ENCODE assay signal across 2 cellular contexts in the genomic region with DNA sequence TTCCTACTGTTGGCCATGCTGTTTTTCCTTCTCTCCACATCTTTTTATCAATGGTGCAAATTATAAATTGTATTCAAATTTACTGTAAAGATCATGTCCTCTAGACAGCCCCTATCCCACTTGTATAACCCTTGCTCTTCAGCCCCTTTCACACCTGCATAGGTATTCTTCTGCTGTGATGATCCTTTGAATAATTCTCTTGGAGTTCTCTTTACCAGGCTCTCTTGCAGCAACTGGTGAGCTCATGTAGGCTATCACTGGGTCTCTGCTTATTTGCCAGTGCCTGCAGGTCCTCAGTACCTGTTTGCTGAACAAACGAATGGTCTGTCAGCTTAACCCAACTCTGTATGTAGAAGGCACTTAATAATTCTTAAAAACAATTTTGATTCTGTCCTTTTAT.
TF ChIP-seq lines count a peak whose summit lies in the region.

No MANE protein-coding gene starts in this region.

TF ChIP-seq in SK-N-SH treated with all-trans-retinoic acid at 6 μM for 48 hours, 23 proteins besides CTCF, POLR2A, EP300 and RAD21 (continued from another document):
- TF ChIP-seq, protein P1, sequence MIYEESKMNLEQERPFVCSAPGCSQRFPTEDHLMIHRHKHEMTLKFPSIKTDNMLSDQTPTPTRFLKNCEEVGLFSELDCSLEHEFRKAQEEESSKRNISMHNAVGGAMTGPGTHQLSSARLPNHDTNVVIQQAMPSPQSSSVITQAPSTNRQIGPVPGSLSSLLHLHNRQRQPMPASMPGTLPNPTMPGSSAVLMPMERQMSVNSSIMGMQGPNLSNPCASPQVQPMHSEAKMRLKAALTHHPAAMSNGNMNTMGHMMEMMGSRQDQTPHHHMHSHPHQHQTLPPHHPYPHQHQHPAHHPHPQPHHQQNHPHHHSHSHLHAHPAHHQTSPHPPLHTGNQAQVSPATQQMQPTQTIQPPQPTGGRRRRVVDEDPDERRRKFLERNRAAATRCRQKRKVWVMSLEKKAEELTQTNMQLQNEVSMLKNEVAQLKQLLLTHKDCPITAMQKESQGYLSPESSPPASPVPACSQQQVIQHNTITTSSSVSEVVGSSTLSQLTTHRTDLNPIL (CRISPR knock-in tag; IDR thresholded peaks at IDR 0.05; ENCODE audit: low read depth), result no peak
- TF ChIP-seq ZNF8 (CRISPR knock-in tag; IDR thresholded peaks at IDR 0.05) (no peak), ZC3H10 (CRISPR knock-in tag; IDR thresholded peaks at IDR 0.05) (no peak), ZFP30 (CRISPR knock-in tag; IDR thresholded peaks at IDR 0.05) (no peak), GLIS3 (CRISPR knock-in tag; IDR thresholded peaks at IDR 0.05) (no peak), OSR1 (CRISPR knock-in tag; IDR thresholded peaks at IDR 0.05) (no peak), PPARA (CRISPR knock-in tag; IDR thresholded peaks at IDR 0.05; ENCODE audit: borderline replicate concordance) (no peak), SNAI2 (CRISPR knock-in tag; IDR thresholded peaks at IDR 0.05) (no peak), ISL1 (CRISPR knock-in tag; IDR thresholded peaks at IDR 0.05) (no peak)
- TF ChIP-seq, protein P2, sequence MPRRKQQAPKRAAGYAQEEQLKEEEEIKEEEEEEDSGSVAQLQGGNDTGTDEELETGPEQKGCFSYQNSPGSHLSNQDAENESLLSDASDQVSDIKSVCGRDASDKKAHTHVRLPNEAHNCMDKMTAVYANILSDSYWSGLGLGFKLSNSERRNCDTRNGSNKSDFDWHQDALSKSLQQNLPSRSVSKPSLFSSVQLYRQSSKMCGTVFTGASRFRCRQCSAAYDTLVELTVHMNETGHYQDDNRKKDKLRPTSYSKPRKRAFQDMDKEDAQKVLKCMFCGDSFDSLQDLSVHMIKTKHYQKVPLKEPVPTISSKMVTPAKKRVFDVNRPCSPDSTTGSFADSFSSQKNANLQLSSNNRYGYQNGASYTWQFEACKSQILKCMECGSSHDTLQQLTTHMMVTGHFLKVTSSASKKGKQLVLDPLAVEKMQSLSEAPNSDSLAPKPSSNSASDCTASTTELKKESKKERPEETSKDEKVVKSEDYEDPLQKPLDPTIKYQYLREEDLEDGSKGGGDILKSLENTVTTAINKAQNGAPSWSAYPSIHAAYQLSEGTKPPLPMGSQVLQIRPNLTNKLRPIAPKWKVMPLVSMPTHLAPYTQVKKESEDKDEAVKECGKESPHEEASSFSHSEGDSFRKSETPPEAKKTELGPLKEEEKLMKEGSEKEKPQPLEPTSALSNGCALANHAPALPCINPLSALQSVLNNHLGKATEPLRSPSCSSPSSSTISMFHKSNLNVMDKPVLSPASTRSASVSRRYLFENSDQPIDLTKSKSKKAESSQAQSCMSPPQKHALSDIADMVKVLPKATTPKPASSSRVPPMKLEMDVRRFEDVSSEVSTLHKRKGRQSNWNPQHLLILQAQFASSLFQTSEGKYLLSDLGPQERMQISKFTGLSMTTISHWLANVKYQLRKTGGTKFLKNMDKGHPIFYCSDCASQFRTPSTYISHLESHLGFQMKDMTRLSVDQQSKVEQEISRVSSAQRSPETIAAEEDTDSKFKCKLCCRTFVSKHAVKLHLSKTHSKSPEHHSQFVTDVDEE (CRISPR knock-in tag; IDR thresholded peaks at IDR 0.05), result no peak
- TF ChIP-seq, protein P3, sequence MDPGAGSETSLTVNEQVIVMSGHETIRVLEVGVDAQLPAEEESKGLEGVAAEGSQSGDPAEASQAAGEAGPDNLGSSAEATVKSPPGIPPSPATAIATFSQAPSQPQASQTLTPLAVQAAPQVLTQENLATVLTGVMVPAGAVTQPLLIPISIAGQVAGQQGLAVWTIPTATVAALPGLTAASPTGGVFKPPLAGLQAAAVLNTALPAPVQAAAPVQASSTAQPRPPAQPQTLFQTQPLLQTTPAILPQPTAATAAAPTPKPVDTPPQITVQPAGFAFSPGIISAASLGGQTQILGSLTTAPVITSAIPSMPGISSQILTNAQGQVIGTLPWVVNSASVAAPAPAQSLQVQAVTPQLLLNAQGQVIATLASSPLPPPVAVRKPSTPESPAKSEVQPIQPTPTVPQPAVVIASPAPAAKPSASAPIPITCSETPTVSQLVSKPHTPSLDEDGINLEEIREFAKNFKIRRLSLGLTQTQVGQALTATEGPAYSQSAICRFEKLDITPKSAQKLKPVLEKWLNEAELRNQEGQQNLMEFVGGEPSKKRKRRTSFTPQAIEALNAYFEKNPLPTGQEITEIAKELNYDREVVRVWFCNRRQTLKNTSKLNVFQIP (CRISPR knock-in tag; IDR thresholded peaks at IDR 0.05; ENCODE audit: borderline replicate concordance, low read depth), result no peak
- TF ChIP-seq, protein P4, sequence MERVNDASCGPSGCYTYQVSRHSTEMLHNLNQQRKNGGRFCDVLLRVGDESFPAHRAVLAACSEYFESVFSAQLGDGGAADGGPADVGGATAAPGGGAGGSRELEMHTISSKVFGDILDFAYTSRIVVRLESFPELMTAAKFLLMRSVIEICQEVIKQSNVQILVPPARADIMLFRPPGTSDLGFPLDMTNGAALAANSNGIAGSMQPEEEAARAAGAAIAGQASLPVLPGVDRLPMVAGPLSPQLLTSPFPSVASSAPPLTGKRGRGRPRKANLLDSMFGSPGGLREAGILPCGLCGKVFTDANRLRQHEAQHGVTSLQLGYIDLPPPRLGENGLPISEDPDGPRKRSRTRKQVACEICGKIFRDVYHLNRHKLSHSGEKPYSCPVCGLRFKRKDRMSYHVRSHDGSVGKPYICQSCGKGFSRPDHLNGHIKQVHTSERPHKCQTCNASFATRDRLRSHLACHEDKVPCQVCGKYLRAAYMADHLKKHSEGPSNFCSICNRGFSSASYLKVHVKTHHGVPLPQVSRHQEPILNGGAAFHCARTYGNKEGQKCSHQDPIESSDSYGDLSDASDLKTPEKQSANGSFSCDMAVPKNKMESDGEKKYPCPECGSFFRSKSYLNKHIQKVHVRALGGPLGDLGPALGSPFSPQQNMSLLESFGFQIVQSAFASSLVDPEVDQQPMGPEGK (CRISPR knock-in tag; IDR thresholded peaks at IDR 0.05; ENCODE audit: borderline replicate concordance), result no peak

TF ChIP-seq in WTC11, 78 proteins besides CTCF, POLR2A, EP300 and RAD21 (continued from another document):
- TF ChIP-seq, protein P5, sequence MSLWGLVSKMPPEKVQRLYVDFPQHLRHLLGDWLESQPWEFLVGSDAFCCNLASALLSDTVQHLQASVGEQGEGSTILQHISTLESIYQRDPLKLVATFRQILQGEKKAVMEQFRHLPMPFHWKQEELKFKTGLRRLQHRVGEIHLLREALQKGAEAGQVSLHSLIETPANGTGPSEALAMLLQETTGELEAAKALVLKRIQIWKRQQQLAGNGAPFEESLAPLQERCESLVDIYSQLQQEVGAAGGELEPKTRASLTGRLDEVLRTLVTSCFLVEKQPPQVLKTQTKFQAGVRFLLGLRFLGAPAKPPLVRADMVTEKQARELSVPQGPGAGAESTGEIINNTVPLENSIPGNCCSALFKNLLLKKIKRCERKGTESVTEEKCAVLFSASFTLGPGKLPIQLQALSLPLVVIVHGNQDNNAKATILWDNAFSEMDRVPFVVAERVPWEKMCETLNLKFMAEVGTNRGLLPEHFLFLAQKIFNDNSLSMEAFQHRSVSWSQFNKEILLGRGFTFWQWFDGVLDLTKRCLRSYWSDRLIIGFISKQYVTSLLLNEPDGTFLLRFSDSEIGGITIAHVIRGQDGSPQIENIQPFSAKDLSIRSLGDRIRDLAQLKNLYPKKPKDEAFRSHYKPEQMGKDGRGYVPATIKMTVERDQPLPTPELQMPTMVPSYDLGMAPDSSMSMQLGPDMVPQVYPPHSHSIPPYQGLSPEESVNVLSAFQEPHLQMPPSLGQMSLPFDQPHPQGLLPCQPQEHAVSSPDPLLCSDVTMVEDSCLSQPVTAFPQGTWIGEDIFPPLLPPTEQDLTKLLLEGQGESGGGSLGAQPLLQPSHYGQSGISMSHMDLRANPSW (CRISPR knock-in tag; conservative IDR thresholded peaks at IDR 0.05; ENCODE audit: low read depth), result no peak
- TF ChIP-seq ZNF671 (CRISPR knock-in tag; IDR thresholded peaks at IDR 0.05), result no peak
